ENCODE assay signal across 10 cellular contexts in the genomic region with DNA sequence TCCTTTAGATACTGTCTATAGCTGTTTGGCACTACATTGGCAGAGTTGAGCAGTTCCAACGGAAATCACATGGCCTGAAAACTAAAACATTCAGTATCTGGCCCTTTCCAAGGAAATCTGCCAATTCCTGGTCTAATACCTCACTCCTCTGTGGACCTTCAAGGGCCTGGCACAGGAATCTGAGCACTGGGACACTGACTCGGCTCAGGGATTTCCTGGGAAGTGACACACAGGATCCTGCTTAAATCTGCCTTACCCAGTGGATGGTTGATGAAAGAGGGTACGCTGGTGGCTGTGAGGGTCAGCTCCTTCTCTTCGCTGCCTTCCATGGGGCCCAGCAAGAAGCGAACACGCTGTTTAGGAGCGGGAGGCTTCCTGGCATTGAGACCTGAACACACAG. TPM values are rescaled to one million over a fixed set of nuclear protein-coding genes. Genes with fewer than 3 reads are reported as not detected.
A peak's percentile ranks its signal among the peaks of the same experiment; 100 is the strongest.
DNase-seq lines count a peak whose midpoint lies in the region; ATAC-seq and TF ChIP-seq lines count a peak whose summit lies in the region.
"Had no signal": no experiment of that assay in that cellular context is flagged by ENCODE, and none has a peak within 500 bp of the region (broad histone marks: within the 10 kb centered on the region; RNA-seq: fewer than 3 reads in every experiment).

No MANE protein-coding gene starts in this region.

- H3K4me1 ChIP-seq in CD4-positive, CD25-positive, alpha-beta regulatory T cell (ENCODE audit: control insufficient read depth, insufficient read depth, low read length, poor library complexity, severe bottlenecking): peaks cover 24% of the 10 kb centered on the region

- no peak for ATAC-seq in CD4-positive, CD25-positive, alpha-beta regulatory T cell (ENCODE audit: low read depth in 2 of 2)
- ATAC-seq in GM18517 (IDR thresholded peaks at IDR 0.05; ENCODE audit: unreplicated experiment): no peak

- peak overlapping the region in 1 of 3 donors; percentile 97 for H3K27ac Mint-ChIP-seq in CD4-positive, CD25-positive, alpha-beta regulatory T cell
- peak overlapping the region; percentile 90 for H3K27ac Mint-ChIP-seq in dendritic cell treated with granulocyte-macrophage colony-stimulating factor and Interleukin-4, amounts not matched to agents 40 ng/mL and 50 ng/mL, for 4 days
- no peak overlapping the region for H3K27ac Mint-ChIP-seq in neural crest cell (ENCODE audit: unreplicated experiment)

- in situ Hi-C loops in GM13977 (cut with MboI; ENCODE audit: low pct_unique_long_range_greater_than_20kb, low sequenced_read_pairs, unreplicated experiment): no loop called here

- no peaks in the 10 kb centered on the region for H3K9me3 ChIP-seq in CD4-positive, CD25-positive, alpha-beta regulatory T cell (ENCODE audit: control insufficient read depth in 2 of 2, low read length in 2 of 2)
- H3K9me3 ChIP-seq: thyroid gland had no signal

- peaks cover 4% of the 10 kb centered on the region for H3K27me3 Mint-ChIP-seq in CD4-positive, CD25-positive, alpha-beta regulatory T cell
- no peaks in the 10 kb centered on the region for H3K27me3 Mint-ChIP-seq in dendritic cell treated with granulocyte-macrophage colony-stimulating factor and Interleukin-4, amounts not matched to agents 40 ng/mL and 50 ng/mL, for 4 days
- peaks cover 2% of the 10 kb centered on the region for H3K27me3 Mint-ChIP-seq in neural crest cell (ENCODE audit: low read depth)

- H3K27me3 ChIP-seq in CD4-positive, CD25-positive, alpha-beta regulatory T cell (ENCODE audit: control insufficient read depth, insufficient read depth, low read length): no peaks in the 10 kb centered on the region
- H3K27me3 ChIP-seq: thyroid gland had no signal

- peak overlapping the region; percentile 87 for H3K27ac ChIP-seq in CD4-positive, CD25-positive, alpha-beta regulatory T cell (ENCODE audit: insufficient read depth, low read length, poor library complexity, severe bottlenecking)

- peak overlapping the region in 3 of 4 donors; percentile 95 to 97 (median 95) for H3K4me3 Mint-ChIP-seq in CD4-positive, CD25-positive, alpha-beta regulatory T cell
- no peak overlapping the region for H3K4me3 Mint-ChIP-seq in dendritic cell treated with granulocyte-macrophage colony-stimulating factor and Interleukin-4, amounts not matched to agents 40 ng/mL and 50 ng/mL, for 4 days
- H3K4me3 Mint-ChIP-seq in neural crest cell: peak overlapping the region; percentile 98

- peaks cover 20% of the 10 kb centered on the region for H3K36me3 ChIP-seq in CD4-positive, CD25-positive, alpha-beta regulatory T cell (ENCODE audit: control insufficient read depth, insufficient read depth, low read length)

- TF ChIP-seq POLR2A in NB4 (IDR thresholded peaks at IDR 0.05; ENCODE audit: extremely low read depth, insufficient read length): no peak

- H3K4me3 ChIP-seq in CD4-positive, CD25-positive, alpha-beta regulatory T cell (ENCODE audit: low read depth, low read length): peak overlapping the region; percentile 87
- H3K4me3 ChIP-seq in NB4 (ENCODE audit: low read depth, low read length): peak overlapping the region; percentile 89

- peaks cover 10 to 38% (median 24%) of the 10 kb centered on the region in 4 donors for H3K4me1 Mint-ChIP-seq in CD4-positive, CD25-positive, alpha-beta regulatory T cell
- peaks cover 7% of the 10 kb centered on the region for H3K4me1 Mint-ChIP-seq in dendritic cell treated with granulocyte-macrophage colony-stimulating factor and Interleukin-4, amounts not matched to agents 40 ng/mL and 50 ng/mL, for 4 days (ENCODE audit: low read depth)
- peaks cover 31% of the 10 kb centered on the region for H3K4me1 Mint-ChIP-seq in neural crest cell

- no peak for DNase-seq in CD4-positive, CD25-positive, alpha-beta regulatory T cell
- DNase-seq in NB4 (ENCODE audit: low read depth): no peak
- no peak for DNase-seq in neural crest cell (ENCODE audit: low read depth, low spot score)
- no peak for DNase-seq in GM13977 (ENCODE audit: low spot score)
- no peak for DNase-seq in activated effector memory CD4-positive, alpha-beta T cell treated with Interleukin-2 at 50 U/mL for 16 hours
- no peak for DNase-seq in germinal center (ENCODE audit: low spot score)
- DNase-seq: activated CD4-positive, alpha-beta T cell treated with anti-CD3 and anti-CD28 coated beads, Interleukin-2, amount 50 U/mL, for 4 hours; thyroid gland had no signal

- intact Hi-C loops in dendritic cell treated with granulocyte-macrophage colony-stimulating factor and Interleukin-4, amounts not matched to agents 40 ng/mL and 50 ng/mL, for 4 days (cut with micrococcal nuclease): no loop called here

- H3K9me3 Mint-ChIP-seq in CD4-positive, CD25-positive, alpha-beta regulatory T cell: peaks cover 0 to 2% (median 0%) of the 10 kb centered on the region in 7 donors
- no peaks in the 10 kb centered on the region for H3K9me3 Mint-ChIP-seq in dendritic cell treated with granulocyte-macrophage colony-stimulating factor and Interleukin-4, amounts not matched to agents 40 ng/mL and 50 ng/mL, for 4 days
- no peaks in the 10 kb centered on the region for H3K9me3 Mint-ChIP-seq in neural crest cell

- TF ChIP-seq CTCF in NB4 (IDR thresholded peaks at IDR 0.05; ENCODE audit: low read depth, low read length) (no peak), neural crest cell (conservative IDR thresholded peaks at IDR 0.05) (no peak), GM13977 (IDR thresholded peaks at IDR 0.05; ENCODE audit: extremely low read depth, insufficient read depth, missing control alignments) (no peak)

- H3K36me3 Mint-ChIP-seq in CD4-positive, CD25-positive, alpha-beta regulatory T cell: peaks cover 11% of the 10 kb centered on the region
- H3K36me3 Mint-ChIP-seq in dendritic cell treated with granulocyte-macrophage colony-stimulating factor and Interleukin-4, amounts not matched to agents 40 ng/mL and 50 ng/mL, for 4 days (ENCODE audit: low read depth): peaks cover 53% of the 10 kb centered on the region
- H3K36me3 Mint-ChIP-seq in neural crest cell (ENCODE audit: low read depth): peaks cover 6% of the 10 kb centered on the region

RNA-seq across cellular contexts. Expression of a gene that starts 0.9 kb away (rescaled TPM):
- 8.2 TPM for total RNA-seq in CD4-positive, CD25-positive, alpha-beta regulatory T cell
- 10 to 100 TPM; 21.7 to 26.8 (median 24.3) TPM for polyA plus RNA-seq in CD4-positive, CD25-positive, alpha-beta regulatory T cell
- total RNA-seq in neural crest cell: 33.4 and 35.0 TPM in 2 replicates

RNA-seq across cellular contexts. Expression of a gene that starts 1.3 kb away (rescaled TPM):
- 30.4 TPM for total RNA-seq in CD4-positive, CD25-positive, alpha-beta regulatory T cell
- polyA plus RNA-seq in CD4-positive, CD25-positive, alpha-beta regulatory T cell: 10 to 100 TPM; 30.4 to 41.3 (median 33.8) TPM
- 50.8 and 51.0 TPM in 2 replicates for total RNA-seq in neural crest cell

RNA-seq across cellular contexts. Expression of a gene that starts 19.0 kb away (rescaled TPM):
- total RNA-seq in CD4-positive, CD25-positive, alpha-beta regulatory T cell: 8.6 TPM
- polyA plus RNA-seq in CD4-positive, CD25-positive, alpha-beta regulatory T cell: 1 to 10 TPM; 5.5 to 8.7 (median 6.4) TPM
- total RNA-seq in neural crest cell: 43.0 and 45.6 TPM in 2 replicates

RNA-seq across cellular contexts. Expression of a gene that starts 45.3 kb away (rescaled TPM):
- 10.6 TPM for total RNA-seq in CD4-positive, CD25-positive, alpha-beta regulatory T cell
- 10 to 100 TPM; 19.8 to 27.1 (median 22.5) TPM for polyA plus RNA-seq in CD4-positive, CD25-positive, alpha-beta regulatory T cell
- total RNA-seq in neural crest cell: 17.1 and 20.7 TPM in 2 replicates

RNA-seq across cellular contexts. Expression of a gene that starts 45.5 kb away (rescaled TPM):
- 55.8 TPM for total RNA-seq in CD4-positive, CD25-positive, alpha-beta regulatory T cell
- 1 to 10 TPM; 3.7 to 5.0 (median 4.1) TPM for polyA plus RNA-seq in CD4-positive, CD25-positive, alpha-beta regulatory T cell
- total RNA-seq in neural crest cell: 56.9 and 64.1 TPM in 2 replicates
